ENCODE assay signal across 3 cellular contexts in the genomic region with DNA sequence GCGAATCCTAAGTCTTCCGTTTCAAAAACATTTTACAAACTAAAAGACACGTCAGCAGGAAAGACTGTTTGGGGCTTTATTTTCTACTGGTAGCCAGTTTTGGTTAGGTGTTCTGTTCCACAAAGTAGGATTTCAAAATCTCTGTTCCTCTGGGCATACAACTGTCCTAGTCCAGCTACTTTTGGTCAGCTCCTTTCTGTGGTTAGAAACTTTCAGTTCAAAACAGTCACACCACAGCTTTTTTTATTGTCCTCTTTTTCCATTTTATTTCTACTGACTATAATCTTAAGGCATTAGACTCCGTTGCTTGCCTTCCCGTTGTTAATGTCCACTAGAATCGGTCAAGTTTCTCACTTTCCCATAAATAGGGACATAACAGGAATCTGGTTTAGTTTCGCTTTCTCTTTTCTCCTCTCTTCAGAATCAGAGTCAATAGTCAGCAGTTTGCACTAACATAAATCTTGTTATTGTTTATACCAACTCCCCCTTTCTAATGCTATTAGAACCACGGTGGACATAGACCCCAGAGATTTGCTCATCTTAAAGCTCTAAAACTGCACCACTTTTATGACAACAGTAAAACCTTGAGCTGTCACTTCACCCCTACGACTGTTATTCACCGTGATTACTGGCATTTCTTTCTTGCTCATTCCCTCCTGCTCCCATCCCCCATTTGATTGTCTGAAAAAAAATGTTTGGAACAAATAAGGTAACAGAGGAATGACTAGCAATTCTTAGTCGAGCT.
A peak's percentile ranks its signal among the peaks of the same experiment; 100 is the strongest.
TF ChIP-seq lines count a peak whose summit lies in the region.

No MANE protein-coding gene starts in this region.

TF ChIP-seq in IMR-90, 13 proteins besides CTCF, POLR2A, EP300 and RAD21:
- no peak for TF ChIP-seq NFE2L2 (IDR thresholded peaks at IDR 0.05; ENCODE audit: low read depth, low read length)

TF ChIP-seq in GM12878, 131 proteins besides CTCF, POLR2A, EP300 and RAD21 (continues in another document):
- TF ChIP-seq ZNF217 (IDR thresholded peaks at IDR 0.05) (no peak), JUNB (IDR thresholded peaks at IDR 0.05) (no peak), ZSCAN29 (IDR thresholded peaks at IDR 0.05) (no peak), MTA3 (IDR thresholded peaks at IDR 0.05; ENCODE audit: borderline replicate concordance, low read length) (no peak), SREBF2 (IDR thresholded peaks at IDR 0.05; ENCODE audit: low read length) (no peak), SUZ12 (IDR thresholded peaks at IDR 0.05; ENCODE audit: unreplicated experiment) (no peak), LARP7 (IDR thresholded peaks at IDR 0.05) (no peak), ETV6 (conservative IDR thresholded peaks at IDR 0.05 in 1 of 2, IDR thresholded peaks at IDR 0.05 in 1 of 2; ENCODE audit: borderline replicate concordance in 1 of 2, low read depth in 1 of 2) (no peak), BACH1 (IDR thresholded peaks at IDR 0.05; ENCODE audit: borderline replicate concordance) (no peak)
- TF ChIP-seq, protein P1, sequence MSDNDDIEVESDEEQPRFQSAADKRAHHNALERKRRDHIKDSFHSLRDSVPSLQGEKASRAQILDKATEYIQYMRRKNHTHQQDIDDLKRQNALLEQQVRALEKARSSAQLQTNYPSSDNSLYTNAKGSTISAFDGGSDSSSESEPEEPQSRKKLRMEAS (IDR thresholded peaks at IDR 0.05; ENCODE audit: low read depth, low read length), result no peak
- TF ChIP-seq, protein P2, sequence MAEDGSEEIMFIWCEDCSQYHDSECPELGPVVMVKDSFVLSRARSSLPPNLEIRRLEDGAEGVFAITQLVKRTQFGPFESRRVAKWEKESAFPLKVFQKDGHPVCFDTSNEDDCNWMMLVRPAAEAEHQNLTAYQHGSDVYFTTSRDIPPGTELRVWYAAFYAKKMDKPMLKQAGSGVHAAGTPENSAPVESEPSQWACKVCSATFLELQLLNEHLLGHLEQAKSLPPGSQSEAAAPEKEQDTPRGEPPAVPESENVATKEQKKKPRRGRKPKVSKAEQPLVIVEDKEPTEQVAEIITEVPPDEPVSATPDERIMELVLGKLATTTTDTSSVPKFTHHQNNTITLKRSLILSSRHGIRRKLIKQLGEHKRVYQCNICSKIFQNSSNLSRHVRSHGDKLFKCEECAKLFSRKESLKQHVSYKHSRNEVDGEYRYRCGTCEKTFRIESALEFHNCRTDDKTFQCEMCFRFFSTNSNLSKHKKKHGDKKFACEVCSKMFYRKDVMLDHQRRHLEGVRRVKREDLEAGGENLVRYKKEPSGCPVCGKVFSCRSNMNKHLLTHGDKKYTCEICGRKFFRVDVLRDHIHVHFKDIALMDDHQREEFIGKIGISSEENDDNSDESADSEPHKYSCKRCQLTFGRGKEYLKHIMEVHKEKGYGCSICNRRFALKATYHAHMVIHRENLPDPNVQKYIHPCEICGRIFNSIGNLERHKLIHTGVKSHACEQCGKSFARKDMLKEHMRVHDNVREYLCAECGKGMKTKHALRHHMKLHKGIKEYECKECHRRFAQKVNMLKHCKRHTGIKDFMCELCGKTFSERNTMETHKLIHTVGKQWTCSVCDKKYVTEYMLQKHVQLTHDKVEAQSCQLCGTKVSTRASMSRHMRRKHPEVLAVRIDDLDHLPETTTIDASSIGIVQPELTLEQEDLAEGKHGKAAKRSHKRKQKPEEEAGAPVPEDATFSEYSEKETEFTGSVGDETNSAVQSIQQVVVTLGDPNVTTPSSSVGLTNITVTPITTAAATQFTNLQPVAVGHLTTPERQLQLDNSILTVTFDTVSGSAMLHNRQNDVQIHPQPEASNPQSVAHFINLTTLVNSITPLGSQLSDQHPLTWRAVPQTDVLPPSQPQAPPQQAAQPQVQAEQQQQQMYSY (CRISPR knock-in tag; IDR thresholded peaks at IDR 0.05), result no peak
- TF ChIP-seq, protein P3, sequence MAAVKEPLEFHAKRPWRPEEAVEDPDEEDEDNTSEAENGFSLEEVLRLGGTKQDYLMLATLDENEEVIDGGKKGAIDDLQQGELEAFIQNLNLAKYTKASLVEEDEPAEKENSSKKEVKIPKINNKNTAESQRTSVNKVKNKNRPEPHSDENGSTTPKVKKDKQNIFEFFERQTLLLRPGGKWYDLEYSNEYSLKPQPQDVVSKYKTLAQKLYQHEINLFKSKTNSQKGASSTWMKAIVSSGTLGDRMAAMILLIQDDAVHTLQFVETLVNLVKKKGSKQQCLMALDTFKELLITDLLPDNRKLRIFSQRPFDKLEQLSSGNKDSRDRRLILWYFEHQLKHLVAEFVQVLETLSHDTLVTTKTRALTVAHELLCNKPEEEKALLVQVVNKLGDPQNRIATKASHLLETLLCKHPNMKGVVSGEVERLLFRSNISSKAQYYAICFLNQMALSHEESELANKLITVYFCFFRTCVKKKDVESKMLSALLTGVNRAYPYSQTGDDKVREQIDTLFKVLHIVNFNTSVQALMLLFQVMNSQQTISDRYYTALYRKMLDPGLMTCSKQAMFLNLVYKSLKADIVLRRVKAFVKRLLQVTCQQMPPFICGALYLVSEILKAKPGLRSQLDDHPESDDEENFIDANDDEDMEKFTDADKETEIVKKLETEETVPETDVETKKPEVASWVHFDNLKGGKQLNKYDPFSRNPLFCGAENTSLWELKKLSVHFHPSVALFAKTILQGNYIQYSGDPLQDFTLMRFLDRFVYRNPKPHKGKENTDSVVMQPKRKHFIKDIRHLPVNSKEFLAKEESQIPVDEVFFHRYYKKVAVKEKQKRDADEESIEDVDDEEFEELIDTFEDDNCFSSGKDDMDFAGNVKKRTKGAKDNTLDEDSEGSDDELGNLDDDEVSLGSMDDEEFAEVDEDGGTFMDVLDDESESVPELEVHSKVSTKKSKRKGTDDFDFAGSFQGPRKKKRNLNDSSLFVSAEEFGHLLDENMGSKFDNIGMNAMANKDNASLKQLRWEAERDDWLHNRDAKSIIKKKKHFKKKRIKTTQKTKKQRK (IDR thresholded peaks at IDR 0.05; ENCODE audit: low read depth, low read length), result no peak
- TF ChIP-seq, protein P4, sequence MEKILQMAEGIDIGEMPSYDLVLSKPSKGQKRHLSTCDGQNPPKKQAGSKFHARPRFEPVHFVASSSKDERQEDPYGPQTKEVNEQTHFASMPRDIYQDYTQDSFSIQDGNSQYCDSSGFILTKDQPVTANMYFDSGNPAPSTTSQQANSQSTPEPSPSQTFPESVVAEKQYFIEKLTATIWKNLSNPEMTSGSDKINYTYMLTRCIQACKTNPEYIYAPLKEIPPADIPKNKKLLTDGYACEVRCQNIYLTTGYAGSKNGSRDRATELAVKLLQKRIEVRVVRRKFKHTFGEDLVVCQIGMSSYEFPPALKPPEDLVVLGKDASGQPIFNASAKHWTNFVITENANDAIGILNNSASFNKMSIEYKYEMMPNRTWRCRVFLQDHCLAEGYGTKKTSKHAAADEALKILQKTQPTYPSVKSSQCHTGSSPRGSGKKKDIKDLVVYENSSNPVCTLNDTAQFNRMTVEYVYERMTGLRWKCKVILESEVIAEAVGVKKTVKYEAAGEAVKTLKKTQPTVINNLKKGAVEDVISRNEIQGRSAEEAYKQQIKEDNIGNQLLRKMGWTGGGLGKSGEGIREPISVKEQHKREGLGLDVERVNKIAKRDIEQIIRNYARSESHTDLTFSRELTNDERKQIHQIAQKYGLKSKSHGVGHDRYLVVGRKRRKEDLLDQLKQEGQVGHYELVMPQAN (conservative IDR thresholded peaks at IDR 0.05), result no peak
- TF ChIP-seq, protein P5, sequence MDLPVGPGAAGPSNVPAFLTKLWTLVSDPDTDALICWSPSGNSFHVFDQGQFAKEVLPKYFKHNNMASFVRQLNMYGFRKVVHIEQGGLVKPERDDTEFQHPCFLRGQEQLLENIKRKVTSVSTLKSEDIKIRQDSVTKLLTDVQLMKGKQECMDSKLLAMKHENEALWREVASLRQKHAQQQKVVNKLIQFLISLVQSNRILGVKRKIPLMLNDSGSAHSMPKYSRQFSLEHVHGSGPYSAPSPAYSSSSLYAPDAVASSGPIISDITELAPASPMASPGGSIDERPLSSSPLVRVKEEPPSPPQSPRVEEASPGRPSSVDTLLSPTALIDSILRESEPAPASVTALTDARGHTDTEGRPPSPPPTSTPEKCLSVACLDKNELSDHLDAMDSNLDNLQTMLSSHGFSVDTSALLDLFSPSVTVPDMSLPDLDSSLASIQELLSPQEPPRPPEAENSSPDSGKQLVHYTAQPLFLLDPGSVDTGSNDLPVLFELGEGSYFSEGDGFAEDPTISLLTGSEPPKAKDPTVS (IDR thresholded peaks at IDR 0.05; ENCODE audit: low read depth, low read length), result no peak

TF ChIP-seq in liver, 16 proteins besides CTCF, POLR2A, EP300 and RAD21:
- peak; percentile 18 for TF ChIP-seq TAF1 (conservative IDR thresholded peaks at IDR 0.05)
- no peak for TF ChIP-seq EGR1 (IDR thresholded peaks at IDR 0.05; ENCODE audit: low read depth in 2 of 2)
- TF ChIP-seq, protein P6, sequence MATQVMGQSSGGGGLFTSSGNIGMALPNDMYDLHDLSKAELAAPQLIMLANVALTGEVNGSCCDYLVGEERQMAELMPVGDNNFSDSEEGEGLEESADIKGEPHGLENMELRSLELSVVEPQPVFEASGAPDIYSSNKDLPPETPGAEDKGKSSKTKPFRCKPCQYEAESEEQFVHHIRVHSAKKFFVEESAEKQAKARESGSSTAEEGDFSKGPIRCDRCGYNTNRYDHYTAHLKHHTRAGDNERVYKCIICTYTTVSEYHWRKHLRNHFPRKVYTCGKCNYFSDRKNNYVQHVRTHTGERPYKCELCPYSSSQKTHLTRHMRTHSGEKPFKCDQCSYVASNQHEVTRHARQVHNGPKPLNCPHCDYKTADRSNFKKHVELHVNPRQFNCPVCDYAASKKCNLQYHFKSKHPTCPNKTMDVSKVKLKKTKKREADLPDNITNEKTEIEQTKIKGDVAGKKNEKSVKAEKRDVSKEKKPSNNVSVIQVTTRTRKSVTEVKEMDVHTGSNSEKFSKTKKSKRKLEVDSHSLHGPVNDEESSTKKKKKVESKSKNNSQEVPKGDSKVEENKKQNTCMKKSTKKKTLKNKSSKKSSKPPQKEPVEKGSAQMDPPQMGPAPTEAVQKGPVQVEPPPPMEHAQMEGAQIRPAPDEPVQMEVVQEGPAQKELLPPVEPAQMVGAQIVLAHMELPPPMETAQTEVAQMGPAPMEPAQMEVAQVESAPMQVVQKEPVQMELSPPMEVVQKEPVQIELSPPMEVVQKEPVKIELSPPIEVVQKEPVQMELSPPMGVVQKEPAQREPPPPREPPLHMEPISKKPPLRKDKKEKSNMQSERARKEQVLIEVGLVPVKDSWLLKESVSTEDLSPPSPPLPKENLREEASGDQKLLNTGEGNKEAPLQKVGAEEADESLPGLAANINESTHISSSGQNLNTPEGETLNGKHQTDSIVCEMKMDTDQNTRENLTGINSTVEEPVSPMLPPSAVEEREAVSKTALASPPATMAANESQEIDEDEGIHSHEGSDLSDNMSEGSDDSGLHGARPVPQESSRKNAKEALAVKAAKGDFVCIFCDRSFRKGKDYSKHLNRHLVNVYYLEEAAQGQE (IDR thresholded peaks at IDR 0.05), result peak; percentile 19
- no peak for TF ChIP-seq JUND (IDR thresholded peaks at IDR 0.05)
- TF ChIP-seq SP1 (IDR thresholded peaks at IDR 0.05), result peak; percentile 7
- TF ChIP-seq RXRA (IDR thresholded peaks at IDR 0.05), result no peak
- TF ChIP-seq, protein P1 (IDR thresholded peaks at IDR 0.05), result no peak
- TF ChIP-seq FOXA1 (IDR thresholded peaks at IDR 0.05), result no peak
- TF ChIP-seq HNF4A (conservative IDR thresholded peaks at IDR 0.05), result no peak
